In genomic region chr5:122056913-122057312, GRCh38 we compare ENCODE assay signal across 19 cellular contexts. TPM values are rescaled to one million over a fixed set of nuclear protein-coding genes. Genes with fewer than 3 reads are reported as not detected.
DNase-seq lines count a peak whose midpoint lies in the region; TF ChIP-seq lines count a peak whose summit lies in the region.
"Had no signal": no experiment of that assay in that cellular context is flagged by ENCODE, and none has a peak within 500 bp of the region (broad histone marks: within the 10 kb centered on the region; RNA-seq: fewer than 3 reads in every experiment).

No MANE protein-coding gene starts in this region.

- H3K27ac Mint-ChIP-seq in osteocyte (ENCODE audit: unreplicated experiment) = no peak overlapping the region
- H3K27ac Mint-ChIP-seq: CD14-positive monocyte; CD4-positive, alpha-beta T cell; CD8-positive, alpha-beta memory T cell; GM23338; H9 had no signal

- H3K4me3 ChIP-seq in AG10803 (ENCODE audit: low read length) = no peak overlapping the region
- H3K4me3 ChIP-seq in adipocyte (ENCODE audit: low read length) = peak overlapping the region; percentile 34
- H3K4me3 ChIP-seq in fibroblast of mammary gland (ENCODE audit: control insufficient read depth, low read depth, low read length) = no peak overlapping the region
- H3K4me3 ChIP-seq in ascending aorta = no peak overlapping the region
- no peak overlapping the region for H3K4me3 ChIP-seq in foreskin fibroblast (ENCODE audit: low read depth in 1 of 2, low read length in 2 of 2)
- H3K4me3 ChIP-seq: BLaER1 treated with 17β-estradiol and CSF1 and Interleukin-3, amounts not matched to agents 10 nM and 100 nM; GM12878; GM23338 had no signal

- H3K27me3 ChIP-seq in adipocyte (replicated peaks; ENCODE audit: control insufficient read depth, insufficient read depth, low read length) = no peaks in the 10 kb centered on the region
- no peaks in the 10 kb centered on the region for H3K27me3 ChIP-seq in ascending aorta
- H3K27me3 ChIP-seq: BE2C; BLaER1 treated with 17β-estradiol and CSF1 and Interleukin-3, amounts not matched to agents 10 nM and 100 nM had no signal

- no peaks in the 10 kb centered on the region for H3K36me3 Mint-ChIP-seq in osteocyte (ENCODE audit: unreplicated experiment)

- H3K27ac ChIP-seq in ascending aorta = no peak overlapping the region
- H3K27ac ChIP-seq: 22Rv1; BLaER1 treated with 17β-estradiol and CSF1 and Interleukin-3, amounts not matched to agents 10 nM and 100 nM had no signal

- peak overlapping the region; percentile 42 for H3K9ac ChIP-seq in adipocyte (ENCODE audit: low read length)
- H3K9ac ChIP-seq: BLaER1 treated with 17β-estradiol and CSF1 and Interleukin-3, amounts not matched to agents 10 nM and 100 nM had no signal

- peak; percentile 49 for DNase-seq in AG10803 (ENCODE audit: low read depth)
- DNase-seq in adipocyte (ENCODE audit: low read depth) = no peak
- DNase-seq in fibroblast of mammary gland (ENCODE audit: low read depth) = peak; percentile 23
- DNase-seq in osteocyte (ENCODE audit: extremely low spot score, unreplicated experiment) = no peak
- no peak for DNase-seq in ascending aorta (ENCODE audit: low spot score in 2 of 2)
- no peak for DNase-seq in foreskin fibroblast
- DNase-seq: BE2C; CD4-positive, alpha-beta T cell; CD8-positive, alpha-beta memory T cell; DMS 273 treated with DMSO at 0.1 percent for 48 hours; DMS79; EL; GDM1; H9 had no signal

- no peak overlapping the region for H3K4me3 Mint-ChIP-seq in osteocyte (ENCODE audit: unreplicated experiment)
- H3K4me3 Mint-ChIP-seq: CD14-positive monocyte; CD4-positive, alpha-beta T cell; CD8-positive, alpha-beta memory T cell; GM23338; H9 had no signal

- H3K36me3 ChIP-seq in adipocyte (ENCODE audit: control insufficient read depth, insufficient read depth, low read length, severe bottlenecking) (no peaks in the 10 kb centered on the region), ascending aorta (no peaks in the 10 kb centered on the region)
- H3K36me3 ChIP-seq: BE2C had no signal

- H3K4me1 Mint-ChIP-seq in osteocyte (ENCODE audit: unreplicated experiment) = peaks cover 12% of the 10 kb centered on the region
- H3K4me1 Mint-ChIP-seq: CD8-positive, alpha-beta memory T cell had no signal

- intact Hi-C loops in ascending aorta (cut with DNase I) = no loop called here

- no peaks in the 10 kb centered on the region for H3K27me3 Mint-ChIP-seq in osteocyte (ENCODE audit: unreplicated experiment)
- H3K27me3 Mint-ChIP-seq: CD4-positive, alpha-beta T cell had no signal

- H3K9me3 Mint-ChIP-seq in osteocyte (ENCODE audit: unreplicated experiment) = no peaks in the 10 kb centered on the region
- H3K9me3 Mint-ChIP-seq: CD4-positive, alpha-beta T cell; GM23338; H9 had no signal

- no peaks in the 10 kb centered on the region for H3K9me3 ChIP-seq in adipocyte (ENCODE audit: control insufficient read depth, low read length)
- H3K9me3 ChIP-seq in ascending aorta = no peaks in the 10 kb centered on the region
- H3K9me3 ChIP-seq: BE2C; BLaER1 treated with 17β-estradiol and CSF1 and Interleukin-3, amounts not matched to agents 10 nM and 100 nM had no signal

- peaks cover 42% of the 10 kb centered on the region for H3K4me1 ChIP-seq in adipocyte (ENCODE audit: control insufficient read depth, insufficient read depth, low read length)
- H3K4me1 ChIP-seq in ascending aorta = no peaks in the 10 kb centered on the region

- TF ChIP-seq CTCF in AG10803 (conservative IDR thresholded peaks at IDR 0.05; ENCODE audit: low read length) (no peak), fibroblast of mammary gland (conservative IDR thresholded peaks at IDR 0.05; ENCODE audit: control insufficient read depth, insufficient read depth, low read depth, low read length) (no peak), osteocyte (IDR thresholded peaks at IDR 0.05) (no peak), ascending aorta (IDR thresholded peaks at IDR 0.05) (no peak), foreskin fibroblast (IDR thresholded peaks at IDR 0.05; ENCODE audit: low read depth, low read length) (no peak)

RNA-seq across cellular contexts. Expression of gene LOX, which starts 21.1 kb away (rescaled TPM):
- 72.0 and 75.8 TPM in 2 replicates for total RNA-seq in osteocyte
- total RNA-seq in ascending aorta = 48.1 TPM
- total RNA-seq: CD8-positive, alpha-beta memory T cell had no signal

Comparison
In these comparisons a context has a peak if more than half of its experiments do, and no peak if none do; other contexts are left out.
1. DNase-seq: peak in AG10803 (single experiment) and fibroblast of mammary gland (single experiment); none in adipocyte (single experiment), osteocyte (single experiment), ascending aorta (0 of 2) and foreskin fibroblast (0 of 2).